Comparison of ENCODE assay signal across 23 cellular contexts in the genomic region with DNA sequence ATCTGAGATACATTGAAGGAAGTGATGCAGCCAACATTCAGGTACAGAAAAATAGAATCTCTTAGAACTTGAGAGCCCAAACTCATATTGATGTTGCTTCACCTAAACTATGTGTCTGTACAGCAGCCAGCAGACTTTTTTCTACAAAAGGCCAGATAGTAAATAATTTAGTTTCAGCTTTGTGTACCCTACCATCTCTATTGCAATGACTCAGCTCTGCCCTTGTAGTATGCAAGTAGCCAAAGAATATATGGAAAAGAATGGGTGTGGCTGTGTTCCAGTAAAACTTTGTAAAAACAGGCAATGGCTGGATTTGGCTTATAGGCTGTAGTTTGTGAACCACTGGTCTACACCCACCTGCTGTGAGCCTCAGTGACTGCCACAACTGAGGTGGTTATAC.
"Had no signal": no experiment of that assay in that cellular context is flagged by ENCODE, and none has a peak within 500 bp of the region (broad histone marks: within the 10 kb centered on the region; RNA-seq: fewer than 3 reads in every experiment).

No MANE protein-coding gene starts in this region.

- H3K27ac ChIP-seq: body of pancreas, heart left ventricle, neural progenitor cell, prostate gland, right atrium auricular region, SK-N-MC, thyroid gland, uterus had no signal

- H3K9me3 Mint-ChIP-seq: activated naive CD4-positive, alpha-beta T cell treated with anti-CD3 and anti-CD28 coated beads, Interleukin-2, amount 10 ng/mL, durations not matched to agents 7 days and 5 days; dendritic cell treated with granulocyte-macrophage colony-stimulating factor and Interleukin-4, amounts not matched to agents 40 ng/mL and 50 ng/mL, for 4 days had no signal

- H3K4me1 ChIP-seq: body of pancreas, prostate gland had no signal

- ATAC-seq: activated CD8-positive, alpha-beta memory T cell treated with anti-CD3 and anti-CD28 coated beads, Interleukin-2, amount 10 ng/mL, durations not matched to agents 7 days and 5 days; body of pancreas; gastroesophageal sphincter; heart left ventricle; left ventricle myocardium superior; mucosa of descending colon had no signal

- H3K4me2 ChIP-seq: neural progenitor cell had no signal

- H3K36me3 Mint-ChIP-seq: activated CD8-positive, alpha-beta memory T cell treated with anti-CD3 and anti-CD28 coated beads, Interleukin-2, amount 10 ng/mL, durations not matched to agents 7 days and 5 days; activated naive CD4-positive, alpha-beta T cell treated with anti-CD3 and anti-CD28 coated beads, Interleukin-2, amount 10 ng/mL, durations not matched to agents 7 days and 5 days; naive B cell; neural progenitor cell had no signal

- H3K9me3 ChIP-seq: body of pancreas, gastroesophageal sphincter, heart left ventricle, mucosa of descending colon, prostate gland, right atrium auricular region, thyroid gland, uterus had no signal

- H3K4me1 Mint-ChIP-seq: activated CD4-positive, alpha-beta memory T cell treated with anti-CD3 and anti-CD28 coated beads, Interleukin-2, amount 10 ng/mL, durations not matched to agents 7 days and 5 days; activated CD8-positive, alpha-beta memory T cell treated with anti-CD3 and anti-CD28 coated beads, Interleukin-2, amount 10 ng/mL, durations not matched to agents 7 days and 5 days; activated naive CD4-positive, alpha-beta T cell treated with anti-CD3 and anti-CD28 coated beads, Interleukin-2, amount 10 ng/mL, durations not matched to agents 7 days and 5 days; central memory CD8-positive, alpha-beta T cell; naive B cell; neural progenitor cell had no signal

- H3K27me3 ChIP-seq: body of pancreas, gastroesophageal sphincter, heart left ventricle, neural progenitor cell, right atrium auricular region, thyroid gland, uterus had no signal

- H3K4me3 ChIP-seq: body of pancreas, gastroesophageal sphincter, heart left ventricle, mucosa of descending colon, neural progenitor cell, prostate gland, right atrium auricular region, SK-N-MC, thyroid gland, uterus had no signal

- DNase-seq: activated CD4-positive, alpha-beta memory T cell treated with anti-CD3 and anti-CD28 coated beads, Interleukin-2, amount 10 ng/mL, durations not matched to agents 7 days and 5 days; activated CD4-positive, alpha-beta T cell treated with anti-CD3 and anti-CD28 coated beads for 48 hours; activated CD4-positive, CD25-positive, alpha-beta regulatory T cell; activated CD8-positive, alpha-beta memory T cell treated with anti-CD3 and anti-CD28 coated beads, Interleukin-2, amount 10 ng/mL, durations not matched to agents 7 days and 5 days; activated effector memory CD4-positive, alpha-beta T cell treated with Interleukin-2 at 50 U/mL for 16 hours; activated naive CD4-positive, alpha-beta T cell treated with anti-CD3 and anti-CD28 coated beads, Interleukin-2, amount 10 ng/mL, durations not matched to agents 7 days and 5 days; body of pancreas; effector CD8-positive, alpha-beta T cell; heart left ventricle; left ventricle myocardium superior; mucosa of descending colon; naive B cell; stimulated activated CD4-positive, alpha-beta T cell treated with anti-CD3 and anti-CD28 coated beads, Interleukin-2, amount 100 ng/mL, for 24 hours; stimulated activated naive CD4-positive, alpha-beta T cell treated with Interleukin-2 at 50 U/mL for 16 hours; thyroid gland; uterus had no signal

- H3K27me3 Mint-ChIP-seq: activated CD4-positive, alpha-beta memory T cell treated with anti-CD3 and anti-CD28 coated beads, Interleukin-2, amount 10 ng/mL, durations not matched to agents 7 days and 5 days; activated CD8-positive, alpha-beta memory T cell treated with anti-CD3 and anti-CD28 coated beads, Interleukin-2, amount 10 ng/mL, durations not matched to agents 7 days and 5 days; activated naive CD4-positive, alpha-beta T cell treated with anti-CD3 and anti-CD28 coated beads, Interleukin-2, amount 10 ng/mL, durations not matched to agents 7 days and 5 days; central memory CD8-positive, alpha-beta T cell; dendritic cell treated with granulocyte-macrophage colony-stimulating factor and Interleukin-4, amounts not matched to agents 40 ng/mL and 50 ng/mL, for 4 days; naive B cell had no signal

- H3K9ac ChIP-seq: neural progenitor cell had no signal

- H3K4me3 Mint-ChIP-seq: activated CD4-positive, alpha-beta memory T cell treated with anti-CD3 and anti-CD28 coated beads, Interleukin-2, amount 10 ng/mL, durations not matched to agents 7 days and 5 days; activated CD8-positive, alpha-beta memory T cell treated with anti-CD3 and anti-CD28 coated beads, Interleukin-2, amount 10 ng/mL, durations not matched to agents 7 days and 5 days; activated naive CD4-positive, alpha-beta T cell treated with anti-CD3 and anti-CD28 coated beads, Interleukin-2, amount 10 ng/mL, durations not matched to agents 7 days and 5 days; central memory CD8-positive, alpha-beta T cell; dendritic cell treated with granulocyte-macrophage colony-stimulating factor and Interleukin-4, amounts not matched to agents 40 ng/mL and 50 ng/mL, for 4 days; naive B cell; neural progenitor cell had no signal

- H3K27ac Mint-ChIP-seq: activated CD4-positive, alpha-beta memory T cell treated with anti-CD3 and anti-CD28 coated beads, Interleukin-2, amount 10 ng/mL, durations not matched to agents 7 days and 5 days; activated CD8-positive, alpha-beta memory T cell treated with anti-CD3 and anti-CD28 coated beads, Interleukin-2, amount 10 ng/mL, durations not matched to agents 7 days and 5 days; activated naive CD4-positive, alpha-beta T cell treated with anti-CD3 and anti-CD28 coated beads, Interleukin-2, amount 10 ng/mL, durations not matched to agents 7 days and 5 days; dendritic cell treated with granulocyte-macrophage colony-stimulating factor and Interleukin-4, amounts not matched to agents 40 ng/mL and 50 ng/mL, for 4 days; naive B cell; neural progenitor cell had no signal

- H2AFZ ChIP-seq: neural progenitor cell had no signal

- H3K36me3 ChIP-seq: gastroesophageal sphincter, heart left ventricle, neural progenitor cell, prostate gland, right atrium auricular region, thyroid gland, uterus had no signal
